8 cellular contexts compared by ENCODE assay signal in genomic region chr1:204806943-204807624, GRCh38.
DNase-seq lines count a peak whose midpoint lies in the region; ATAC-seq, FAIRE-seq and TF ChIP-seq lines count a peak whose summit lies in the region.

No MANE protein-coding gene starts in this region.

- TF ChIP-seq CTCF in GM12873 (IDR thresholded peaks at IDR 0.05; ENCODE audit: insufficient read depth, low read depth, low read length, missing control alignments) (peak; percentile 95), right atrium auricular region (IDR thresholded peaks at IDR 0.05) (peak; percentile 93 to 98), psoas muscle (IDR thresholded peaks at IDR 0.05) (peak; percentile 84)

- no peaks in the 10 kb centered on the region for H3K9me3 ChIP-seq in right atrium auricular region
- no peaks in the 10 kb centered on the region for H3K9me3 ChIP-seq in psoas muscle

- H3K36me3 ChIP-seq in right atrium auricular region (no peaks in the 10 kb centered on the region), psoas muscle (ENCODE audit: insufficient read depth in 1 of 2, low read depth in 1 of 2) (no peaks in the 10 kb centered on the region)

- H3K4me3 ChIP-seq in right atrium auricular region: peak overlapping the region; percentile 38 to 44
- peak overlapping the region; percentile 60 for H3K4me3 ChIP-seq in psoas muscle

- no peak overlapping the region for H3K27ac ChIP-seq in right atrium auricular region
- no peak overlapping the region for H3K27ac ChIP-seq in psoas muscle

- no peaks in the 10 kb centered on the region for H3K27me3 ChIP-seq in right atrium auricular region
- H3K27me3 ChIP-seq in psoas muscle (ENCODE audit: insufficient read depth in 3 of 3, low read length in 2 of 3): no peaks in the 10 kb centered on the region

- 2 to 6% (median 4%) methylated on average over 22 of the region's 22 CpGs for WGBS in psoas muscle, 3 donors

- peak; percentile 17 for FAIRE-seq in urothelium cell line (lab: Jason Lieb, UNC)

- peaks cover 0 to 4% of the 10 kb centered on the region in 2 donors for H3K4me1 ChIP-seq in right atrium auricular region
- H3K4me1 ChIP-seq in psoas muscle: no peaks in the 10 kb centered on the region

- intact Hi-C loops in psoas muscle (cut with DNase I): loop anchor here (1.0 to 10.0 kb wide), 5 partner anchors 135 to 362 kb away; no protein-coding TSS in a partner anchor

- ATAC-seq in HG02885 (IDR thresholded peaks at IDR 0.05; ENCODE audit: poor library complexity, unreplicated experiment): peak; percentile 86
- ATAC-seq in psoas muscle: peak; percentile 92 to 98 (median 94)

- DNase-seq in NCI-H146 (lab: John Stamatoyannopoulos, UW): peak; percentile 84
- DNase-seq in T-helper 1 cell: peak; percentile 62 to 84 (median 72)
- DNase-seq in amniotic stem cell (lab: John Stamatoyannopoulos, UW): peak; percentile 29
- DNase-seq in right atrium auricular region (ENCODE audit: low spot score): peak; percentile 75
- DNase-seq in psoas muscle: peak; percentile 82 to 86
- DNase-seq in urothelium cell line (ENCODE audit: low spot score): peak; percentile 93

Comparison
In these comparisons a context has a peak if more than half of its experiments do, and no peak if none do; other contexts are left out.
1. DNase-seq: peak in every context shown above with its lines; median percentile 93 in urothelium cell line; 84 in NCI-H146; 84 in psoas muscle; 75 in right atrium auricular region; 72 in T-helper 1 cell; 29 in amniotic stem cell.